ENCODE assay signal across 8 cellular contexts in the genomic region with DNA sequence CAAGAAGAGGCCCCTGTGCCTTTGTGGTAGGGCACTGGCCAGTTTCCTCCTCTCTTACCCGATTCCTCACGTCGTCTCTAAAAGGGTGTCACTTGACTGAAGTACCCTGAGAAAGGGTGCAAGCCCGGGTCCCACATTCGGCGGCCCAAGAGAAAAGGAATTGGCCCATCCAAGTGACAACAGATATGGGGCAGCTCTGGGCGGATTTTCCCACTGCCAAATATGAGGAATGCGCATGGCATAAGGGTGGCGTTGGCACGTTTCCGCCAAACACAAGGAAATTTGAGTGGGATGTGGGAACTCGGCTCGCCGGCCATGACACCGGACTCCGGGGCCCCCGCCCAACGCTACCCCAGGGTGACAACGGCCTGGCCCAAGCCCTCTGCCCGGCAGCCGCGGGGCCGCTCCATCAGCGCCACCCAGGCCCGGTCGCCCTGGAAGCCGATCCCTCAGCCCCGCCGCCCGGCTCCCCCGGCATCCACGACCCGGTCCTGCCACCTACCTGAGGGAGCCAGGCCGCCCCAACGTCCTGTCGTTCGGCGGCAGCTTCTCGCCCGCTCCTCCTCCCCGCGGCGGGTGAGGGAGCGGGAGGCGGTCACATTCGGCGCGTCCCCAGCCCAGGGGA. TPM values are rescaled to one million over a fixed set of nuclear protein-coding genes. Genes with fewer than 3 reads are reported as not detected.
DNase-seq lines count a peak whose midpoint lies in the region; ATAC-seq and TF ChIP-seq lines count a peak whose summit lies in the region.

No MANE protein-coding gene starts in this region.

- H3K9ac ChIP-seq in mucosa of stomach (ENCODE audit: low read length) (peak overlapping the region; percentile 96), subcutaneous abdominal adipose tissue (ENCODE audit: low read length in 5 of 5) (peak overlapping the region; percentile 93 to 99 (median 96))

- H3K27ac Mint-ChIP-seq in activated CD4-positive, alpha-beta T cell treated with anti-CD3 and anti-CD28 coated beads, Interleukin-2, amount 10 ng/mL, durations not matched to agents 7 days and 5 days: peak overlapping the region; percentile 99

- H3K27me3 ChIP-seq in mucosa of stomach (ENCODE audit: control insufficient read depth, insufficient read depth, low read length) (no peaks in the 10 kb centered on the region), subcutaneous abdominal adipose tissue (ENCODE audit: control insufficient read depth in 5 of 5, insufficient read depth in 4 of 5, low read length in 5 of 5) (no peaks in the 10 kb centered on the region)

- no peaks in the 10 kb centered on the region for H3K27me3 Mint-ChIP-seq in activated CD4-positive, alpha-beta T cell treated with anti-CD3 and anti-CD28 coated beads, Interleukin-2, amount 10 ng/mL, durations not matched to agents 7 days and 5 days

- H3K36me3 ChIP-seq in mucosa of stomach (ENCODE audit: control insufficient read depth, insufficient read depth, low read length) (no peaks in the 10 kb centered on the region), subcutaneous abdominal adipose tissue (ENCODE audit: control insufficient read depth in 5 of 5, insufficient read depth in 5 of 5, low read length in 5 of 5) (no peaks in the 10 kb centered on the region)

- ATAC-seq in GM19438 (IDR thresholded peaks at IDR 0.05; ENCODE audit: low read depth, unreplicated experiment) (peak; percentile 30), HG03520 (IDR thresholded peaks at IDR 0.05; ENCODE audit: unreplicated experiment) (peak; percentile 31)

- no peaks in the 10 kb centered on the region for H3K9me3 Mint-ChIP-seq in activated CD4-positive, alpha-beta T cell treated with anti-CD3 and anti-CD28 coated beads, Interleukin-2, amount 10 ng/mL, durations not matched to agents 7 days and 5 days

- peak overlapping the region; percentile 98 for H3K4me3 ChIP-seq in epithelial cell of proximal tubule (ENCODE audit: low read depth, low read length)
- peak overlapping the region; percentile 64 for H3K4me3 ChIP-seq in mucosa of stomach (ENCODE audit: low read length)
- peak overlapping the region; percentile 87 to 97 (median 95) for H3K4me3 ChIP-seq in subcutaneous abdominal adipose tissue (ENCODE audit: low read depth in 1 of 5, low read length in 5 of 5)

- peaks cover 21% of the 10 kb centered on the region for H3K4me1 ChIP-seq in mucosa of stomach (ENCODE audit: control insufficient read depth, insufficient read depth, low read length)
- peaks cover 0 to 48% (median 41%) of the 10 kb centered on the region in 5 donors for H3K4me1 ChIP-seq in subcutaneous abdominal adipose tissue (ENCODE audit: control insufficient read depth in 5 of 5, insufficient read depth in 5 of 5, low read length in 5 of 5)

- H3K36me3 Mint-ChIP-seq in activated CD4-positive, alpha-beta T cell treated with anti-CD3 and anti-CD28 coated beads, Interleukin-2, amount 10 ng/mL, durations not matched to agents 7 days and 5 days (ENCODE audit: low read depth): peaks cover 11% of the 10 kb centered on the region

- H3K4me1 Mint-ChIP-seq in activated CD4-positive, alpha-beta T cell treated with anti-CD3 and anti-CD28 coated beads, Interleukin-2, amount 10 ng/mL, durations not matched to agents 7 days and 5 days: peaks cover 32% of the 10 kb centered on the region

- H3K4me3 Mint-ChIP-seq in activated CD4-positive, alpha-beta T cell treated with anti-CD3 and anti-CD28 coated beads, Interleukin-2, amount 10 ng/mL, durations not matched to agents 7 days and 5 days: peak overlapping the region; percentile 89

- CTCF ChIA-PET in activated CD4-positive, alpha-beta T cell treated with anti-CD3 and anti-CD28 coated beads, Interleukin-2, amount 10 ng/mL, durations not matched to agents 7 days and 5 days (lab: Charles Lee): interaction anchor here (0.5 to 1.0 kb wide), 2 partner anchors 31 to 139 kb away, joined by 3 read pairs; no protein-coding TSS in a partner anchor

- peak overlapping the region; percentile 95 for H3K27ac ChIP-seq in subcutaneous abdominal adipose tissue (ENCODE audit: low read depth, low read length)

- no peak for TF ChIP-seq CTCF in epithelial cell of proximal tubule (conservative IDR thresholded peaks at IDR 0.05; ENCODE audit: low read depth, low read length)

- DNase-seq in COLO668 (lab: John Stamatoyannopoulos, UW; ENCODE audit: unreplicated experiment) (peak; percentile 53), epithelial cell of proximal tubule (ENCODE audit: low read depth) (no peak), NCI-H1048 (lab: John Stamatoyannopoulos, UW) (no peak)
- DNase-seq in activated CD4-positive, alpha-beta T cell treated with anti-CD3 and anti-CD28 coated beads, Interleukin-2, amount 10 ng/mL, durations not matched to agents 7 days and 5 days: peak; percentile 21

- POLR2A ChIA-PET in activated CD4-positive, alpha-beta T cell treated with anti-CD3 and anti-CD28 coated beads, Interleukin-2, amount 10 ng/mL, durations not matched to agents 7 days and 5 days (lab: Charles Lee): no interaction called here

- H3K9me3 ChIP-seq in mucosa of stomach (ENCODE audit: control insufficient read depth, low read length) (no peaks in the 10 kb centered on the region), subcutaneous abdominal adipose tissue (ENCODE audit: control insufficient read depth in 5 of 5, low read length in 5 of 5) (no peaks in the 10 kb centered on the region)

RNA-seq across cellular contexts. Expression of gene RAF1, which starts 0.5 kb away (rescaled TPM):
- 10 to 100 TPM; 90.1 to 90.9 TPM for total RNA-seq in activated CD4-positive, alpha-beta T cell treated with anti-CD3 and anti-CD28 coated beads, Interleukin-2, amount 10 ng/mL, durations not matched to agents 7 days and 5 days
- total RNA-seq in epithelial cell of proximal tubule: 63.4 and 80.8 TPM in 2 replicates

Comparison
In these comparisons a context has a peak if more than half of its experiments do, and no peak if none do; other contexts are left out.
1. DNase-seq: peak in COLO668 (single experiment) and activated CD4-positive, alpha-beta T cell treated with anti-CD3 and anti-CD28 coated beads, Interleukin-2, amount 10 ng/mL, durations not matched to agents 7 days and 5 days (single experiment); none in epithelial cell of proximal tubule (single experiment) and NCI-H1048 (single experiment).
2. Peak in every context shown above with its lines, with median percentiles within 50 percentile points of each other: H3K4me3 ChIP-seq.